Comparison of ENCODE assay signal across 16 cellular contexts in genomic region chr7:21370283-21370982, GRCh38. TPM values are rescaled to one million over a fixed set of nuclear protein-coding genes. Genes with fewer than 3 reads are reported as not detected.
A peak's percentile ranks its signal among the peaks of the same experiment; 100 is the strongest.
DNase-seq lines count a peak whose midpoint lies in the region; ATAC-seq, FAIRE-seq and TF ChIP-seq lines count a peak whose summit lies in the region.
"Had no signal": no experiment of that assay in that cellular context is flagged by ENCODE, and none has a peak within 500 bp of the region (broad histone marks: within the 10 kb centered on the region; RNA-seq: fewer than 3 reads in every experiment).

No MANE protein-coding gene starts in this region.

- no peak for TF ChIP-seq RAD21 in GM12878 (IDR thresholded peaks at IDR 0.05; ENCODE audit: insufficient read depth, low read depth, low read length)

- H3K9me3 ChIP-seq in GM12878 (replicated peaks; ENCODE audit: control insufficient read depth, insufficient read depth, low read length): peaks cover 17% of the 10 kb centered on the region
- no peaks in the 10 kb centered on the region for H3K9me3 ChIP-seq in adrenal gland (replicated peaks in 1 of 3)
- H3K9me3 ChIP-seq: pancreas had no signal

- H3K4me1 ChIP-seq in GM12878 (ENCODE audit: control insufficient read depth, insufficient read depth, low read length): peaks cover 16% of the 10 kb centered on the region
- H3K4me1 ChIP-seq in adrenal gland (replicated peaks in 1 of 2): no peaks in the 10 kb centered on the region
- H3K4me1 ChIP-seq: foreskin keratinocyte had no signal

- DNase-seq in NCI-H146 (lab: John Stamatoyannopoulos, UW) (peak; percentile 17), NCI-H146 treated with DMSO at 0.1 percent for 48 hours (lab: John Stamatoyannopoulos, UW; ENCODE audit: unreplicated experiment) (no peak), NCI-H2196 treated with DMSO at 0.1 percent for 48 hours (lab: John Stamatoyannopoulos, UW; ENCODE audit: unreplicated experiment) (peak; percentile 17), GM12878 (ENCODE audit: low read depth, low spot score) (no peak), urothelium cell line (ENCODE audit: low spot score) (no peak), adrenal gland (no peak), HEK293T (ENCODE audit: extremely low spot score) (no peak)
- DNase-seq: activated CD4-positive, alpha-beta T cell treated with anti-CD3 and anti-CD28 coated beads for 1 hour; aorta; CD4-positive, CD25-positive, alpha-beta regulatory T cell; pancreas; trophoblast cell had no signal

- no TSS peak for BruUV-seq in GM12878 (replicated peaks; lab: Mats Ljungman, UMichigan)

- no peak overlapping the region for H3K4me2 ChIP-seq in GM12878 (ENCODE audit: control insufficient read depth, insufficient read depth)

- POLR2A ChIA-PET in GM12878 (lab: Charles Lee) (interaction anchor here (0.8 to 1.1 kb wide), 2 partner anchors 19 to 1196 kb away, joined by 3 to 6 read pairs; no protein-coding TSS in a partner anchor), HEK293T (lab: Yijun Ruan, JAX) (no interaction called here)

- no peak for TF ChIP-seq POLR2A in GM12878 (IDR thresholded peaks at IDR 0.05; ENCODE audit: low read depth, low read length)
- no peak for TF ChIP-seq POLR2A in adrenal gland (IDR thresholded peaks at IDR 0.05)

- no peak overlapping the region for H2AFZ ChIP-seq in GM12878 (ENCODE audit: control insufficient read depth, low read depth, low read length)

- RAD21 ChIA-PET in GM12878 (lab: Charles Lee; ENCODE audit: unreplicated experiment): interaction anchor here (0.7 to 1.2 kb wide), 6 partner anchors 8 to 42 kb away, joined by 3 to 7 read pairs (median 4); no protein-coding TSS in a partner anchor

- H3K27ac ChIP-seq in GM12878 (ENCODE audit: control insufficient read depth, insufficient read depth): no peak overlapping the region
- no peak overlapping the region for H3K27ac ChIP-seq in adrenal gland
- H3K27ac ChIP-seq: foreskin keratinocyte, pancreas had no signal

- no peak overlapping the region for H3K4me3 ChIP-seq in GM12878
- H3K4me3 ChIP-seq in adrenal gland: no peak overlapping the region
- H3K4me3 ChIP-seq: pancreas had no signal

- in situ Hi-C loops in GM12878 (cut with MboI): loop anchor here (25.0 kb wide), 1 partner anchor 1133 kb away; no protein-coding TSS in a partner anchor

- H3K9ac ChIP-seq in GM12878 (ENCODE audit: control insufficient read depth, insufficient read depth, low read length): no peak overlapping the region

- intact Hi-C loops in GM12878 (cut with micrococcal nuclease; ENCODE audit: unreplicated experiment) (no loop called here), adrenal gland (cut with DNase I) (no loop called here)

- FAIRE-seq in GM12878 (lab: Jason Lieb, UNC) (peak; percentile 41), urothelium cell line (lab: Jason Lieb, UNC) (no peak)
- FAIRE-seq: endometrium, pancreas had no signal

- CTCF ChIA-PET in GM12878 (lab: Yijun Ruan, JAX) (interaction anchor here (0.6 kb wide), 1 partner anchor 24 kb away, joined by 3 read pairs; no protein-coding TSS in a partner anchor), HEK293T (lab: Yijun Ruan, JAX) (interaction anchor here (0.7 kb wide), 1 partner anchor 111 kb away, joined by 5 read pairs; no protein-coding TSS in a partner anchor)

- SMC1A ChIA-PET in GM12878 (lab: Charles Lee; ENCODE audit: uncharacterized antibody, unreplicated experiment): interaction anchor here (0.7 to 2.5 kb wide), 8 partner anchors 9 to 109 kb away, joined by 3 to 13 read pairs (median 5); no protein-coding TSS in a partner anchor

- H4K20me1 ChIP-seq in GM12878 (ENCODE audit: control insufficient read depth, insufficient read depth): no peaks in the 10 kb centered on the region

- TF ChIP-seq CTCF in GM12878 (IDR thresholded peaks at IDR 0.05 in 2 of 3, conservative IDR thresholded peaks at IDR 0.05 in 1 of 3; ENCODE audit: control insufficient read depth in 2 of 3, extremely low read depth in 1 of 3, insufficient read depth in 1 of 3, low read depth in 3 of 3, low read length in 3 of 3) (no peak), adrenal gland (IDR thresholded peaks at IDR 0.05) (no peak)

- 49% methylated on average over 9 of the region's 9 CpGs for WGBS in GM12878 (ENCODE audit: insufficient coverage, insufficient replicate concordance, low lambda C conversion rate, missing lambda C conversion rate)
- WGBS in adrenal gland, 4 donors: 68 to 76% (median 75%) methylated on average over 9 of the region's 9 CpGs

- ATAC-seq in GM18867 (IDR thresholded peaks at IDR 0.05; ENCODE audit: unreplicated experiment) (peak; percentile 40), GM12878 (peak; percentile 44; the same call in 2 of the 3 replicates)
- ATAC-seq: foreskin keratinocyte; pancreas; stimulated activated memory B cell treated with anti-CD40 and anti-IgM and Interleukin-4, amounts not matched to agents 10 μg/mL and 1 μg/mL and 100 μg/mL, for 72 hours had no signal

- H3K79me2 ChIP-seq in GM12878 (ENCODE audit: control insufficient read depth, insufficient read depth, low read length): no peaks in the 10 kb centered on the region

- no peaks in the 10 kb centered on the region for H3K36me3 ChIP-seq in GM12878 (ENCODE audit: control insufficient read depth in 2 of 2, insufficient read depth in 2 of 2, low read length in 1 of 2)
- no peaks in the 10 kb centered on the region for H3K36me3 ChIP-seq in adrenal gland (replicated peaks in 1 of 2)
- H3K36me3 ChIP-seq: pancreas had no signal

- no peaks in the 10 kb centered on the region for H3K27me3 ChIP-seq in GM12878 (replicated peaks in 1 of 2; ENCODE audit: control insufficient read depth in 2 of 2, insufficient read depth in 2 of 2, low read length in 1 of 2)
- H3K27me3 ChIP-seq in adrenal gland: no peaks in the 10 kb centered on the region
- H3K27me3 ChIP-seq: foreskin keratinocyte had no signal

- no peak for TF ChIP-seq EP300 in GM12878 (IDR thresholded peaks at IDR 0.05; ENCODE audit: borderline replicate concordance in 1 of 2, control insufficient read depth in 1 of 2, low read depth in 2 of 2, low read length in 2 of 2)

TF ChIP-seq in HEK293T, 16 proteins besides CTCF, POLR2A, EP300 and RAD21:
- TF ChIP-seq TARDBP (IDR thresholded peaks at IDR 0.05) (no peak), ELF4 (IDR thresholded peaks at IDR 0.05) (no peak), HDGF (IDR thresholded peaks at IDR 0.05; ENCODE audit: borderline replicate concordance) (no peak), FOXK2 (IDR thresholded peaks at IDR 0.05) (no peak), PKNOX1 (IDR thresholded peaks at IDR 0.05) (no peak), FOXM1 (IDR thresholded peaks at IDR 0.05; ENCODE audit: borderline replicate concordance) (no peak), SP1 (IDR thresholded peaks at IDR 0.05) (no peak), ARNT (IDR thresholded peaks at IDR 0.05) (no peak), CTBP1 (IDR thresholded peaks at IDR 0.05; ENCODE audit: borderline replicate concordance) (no peak), LEF1 (IDR thresholded peaks at IDR 0.05; ENCODE audit: borderline replicate concordance) (no peak), L3MBTL2 (conservative IDR thresholded peaks at IDR 0.05) (no peak), ZNF384 (IDR thresholded peaks at IDR 0.05) (no peak), NFRKB (IDR thresholded peaks at IDR 0.05) (no peak), FOXA1 (IDR thresholded peaks at IDR 0.05) (no peak), BHLHE40 (IDR thresholded peaks at IDR 0.05; ENCODE audit: borderline replicate concordance) (no peak), SUZ12 (IDR thresholded peaks at IDR 0.05) (no peak)
TF ChIP-seq in HEK293T: peak in this region for 0.

RNA-seq across cellular contexts. Expression of gene SP4, which starts 57.5 kb away (rescaled TPM):
- total RNA-seq in GM12878 (2013; cell fraction: nucleolus; rRNA removed): 68.8 and 98.9 TPM in 2 replicates
- total RNA-seq in GM12878 (2014; rRNA removed) (23.7 and 28.9 TPM in 2 replicates), GM12878 (2014; rRNA removed; fragmentation: Illumina TruSeq; extraction: Trizol) (28.0 and 28.1 TPM in 2 replicates), GM12878 (2021) (19.2 and 19.9 TPM in 2 replicates), adrenal gland (10 to 100 TPM in 1 of 8 donors, 1 to 10 TPM in 7; 3.3 to 11.2 (median 6.4) TPM)
- 3.9 TPM for polyA plus RNA-seq in GM12878 (2011; ENCODE audit: low read depth)
- polyA plus RNA-seq in GM12878 (2011; rRNA removed) (32.4 and 43.8 TPM in 2 replicates), GM12878 (2014; fragmentation: Illumina TruSeq; extraction: Trizol) (15.0 and 19.0 TPM in 2 replicates), GM12878 (2014; fragmentation: Nextera tagmentation; extraction: Ambion mirVana) (10 to 100 TPM in 1 of 2 experiments, 1 to 10 TPM in 1; 6.2 to 17.2 TPM), GM12878 (2014; rRNA removed) (7.9 and 9.9 TPM in 2 replicates), GM12878 (2016; fragmentation: Nextera tagmentation; extraction: Ambion mirVana) (10 to 100 TPM; 12.4 to 14.8 TPM), adrenal gland (1 to 10 TPM; 1.8 to 4.0 (median 2.0) TPM)
- polyA plus RNA-seq in GM12878 (2011; cell fraction: cytosol; rRNA removed): 17.3 and 17.9 TPM in 2 replicates
- polyA plus RNA-seq in GM12878 (2011; cell fraction: nucleus; rRNA removed): 14.2 and 16.3 TPM in 2 replicates
- polyA plus RNA-seq in GM12878 (2012): 5.1 and 6.1 TPM in 2 replicates
- 94.7 and 100 TPM in 2 replicates for polyA minus RNA-seq in GM12878 (2011; rRNA and poly(A)+ RNA removed)
- 22.9 and 24.8 TPM in 2 replicates for polyA minus RNA-seq in GM12878 (2011; cell fraction: cytosol; rRNA and poly(A)+ RNA removed)
- 65.0 and 89.4 TPM in 2 replicates for polyA minus RNA-seq in GM12878 (2011; cell fraction: nucleus; rRNA and poly(A)+ RNA removed)

Comparison
In these comparisons a context has a peak if more than half of its experiments do, and no peak if none do; other contexts are left out.
1. DNase-seq: peak in NCI-H146 (single experiment) and NCI-H2196 treated with DMSO at 0.1 percent for 48 hours (single experiment); none in NCI-H146 treated with DMSO at 0.1 percent for 48 hours (single experiment), GM12878 (single experiment), urothelium cell line (single experiment), adrenal gland (0 of 7) and HEK293T (single experiment).